16 cellular contexts compared by ENCODE assay signal in the genomic region with DNA sequence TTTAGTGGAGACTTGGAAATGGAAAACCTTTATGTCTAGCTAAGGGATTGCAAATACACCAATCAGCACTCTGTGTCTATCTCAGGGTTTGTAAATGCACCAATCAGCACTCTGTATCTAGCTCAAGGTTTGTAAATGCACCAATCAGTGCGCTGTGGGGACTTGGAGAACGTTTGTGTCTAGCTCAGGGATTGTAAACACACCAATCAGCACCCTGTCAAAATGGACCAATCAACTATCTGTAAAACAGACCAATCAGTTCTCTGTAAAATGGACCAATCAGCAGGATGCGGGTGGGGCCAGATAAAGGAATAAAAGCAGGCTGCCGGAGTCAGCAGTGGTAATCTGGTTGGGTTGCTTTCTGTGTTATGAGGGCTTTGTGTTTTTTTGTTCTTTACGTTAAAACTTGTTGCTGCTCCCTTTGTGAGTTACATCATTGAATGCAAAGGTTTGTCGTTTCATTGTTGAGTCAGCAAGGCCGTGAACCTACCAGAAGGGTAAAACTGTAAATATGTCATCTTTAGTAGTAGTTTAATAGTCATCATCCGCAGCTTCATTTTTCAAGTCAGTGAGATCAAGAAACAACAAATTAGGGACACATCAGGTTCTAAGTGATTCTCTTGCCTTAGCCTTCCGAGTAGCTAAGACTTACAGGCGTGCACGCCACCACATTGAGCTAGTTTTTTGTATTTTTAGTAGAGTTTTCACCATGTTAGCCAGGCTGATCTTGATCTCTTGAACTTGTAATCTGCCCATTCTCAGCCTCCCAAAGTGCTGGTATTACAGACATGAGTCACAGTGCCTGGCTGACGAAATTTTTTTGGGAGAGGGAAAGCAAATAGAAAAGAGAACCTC. TPM values are rescaled to one million over a fixed set of nuclear protein-coding genes. Genes with fewer than 3 reads are reported as not detected.
DNase-seq lines count a peak whose midpoint lies in the region; ATAC-seq and TF ChIP-seq lines count a peak whose summit lies in the region.
"Had no signal": no experiment of that assay in that cellular context is flagged by ENCODE, and none has a peak within 500 bp of the region (broad histone marks: within the 10 kb centered on the region; RNA-seq: fewer than 3 reads in every experiment).

No MANE protein-coding gene starts in this region.

- no peak for TF ChIP-seq CTCF in MCF 10A (IDR thresholded peaks at IDR 0.05; ENCODE audit: unreplicated experiment)
- TF ChIP-seq CTCF in breast epithelium (IDR thresholded peaks at IDR 0.05) = no peak
- no peak for TF ChIP-seq CTCF in mammary epithelial cell (conservative IDR thresholded peaks at IDR 0.05 in 1 of 2, IDR thresholded peaks at IDR 0.05 in 1 of 2; ENCODE audit: extremely low read depth in 1 of 2, insufficient read depth in 1 of 2, low read depth in 1 of 2, low read length in 2 of 2)

- H3K27ac Mint-ChIP-seq in MCF 10A (ENCODE audit: low read depth, unreplicated experiment) = peak overlapping the region; percentile 13

- WGBS in mammary epithelial cell (ENCODE audit: low coverage, missing lambda C conversion rate) = 62% methylated on average over 12 of the region's 12 CpGs

- no TSS peak for BruUV-seq in MCF 10A (replicated peaks; lab: Mats Ljungman, UMichigan)
- BruUV-seq in mammary epithelial cell (replicated peaks; lab: Mats Ljungman, UMichigan) = no TSS peak

- H3K4me3 ChIP-seq in breast epithelium (no peak overlapping the region), mammary epithelial cell (replicated peaks in 1 of 3; ENCODE audit: insufficient read depth in 1 of 3, low read depth in 2 of 3, low read length in 3 of 3) (no peak overlapping the region)
- H3K4me3 ChIP-seq: BLaER1 treated with 17β-estradiol and CSF1 and Interleukin-3, amounts not matched to agents 10 nM and 100 nM; MG63 had no signal

- intact Hi-C loops in MCF 10A (cut with micrococcal nuclease) (no loop called here), breast epithelium (cut with DNase I; ENCODE audit: low total_unique reads) (no loop called here), mammary epithelial cell (cut with micrococcal nuclease) (no loop called here)

- H3K36me3 Mint-ChIP-seq in MCF 10A (ENCODE audit: insufficient read depth, unreplicated experiment) = no peaks in the 10 kb centered on the region

- no peak overlapping the region for H3K4me3 Mint-ChIP-seq in MCF 10A (ENCODE audit: unreplicated experiment)

- no peaks in the 10 kb centered on the region for H3K79me2 ChIP-seq in mammary epithelial cell (ENCODE audit: insufficient read depth, low read length)

- H3K9me3 ChIP-seq in breast epithelium = no peaks in the 10 kb centered on the region
- no peaks in the 10 kb centered on the region for H3K9me3 ChIP-seq in mammary epithelial cell (replicated peaks; ENCODE audit: insufficient read depth, low read length)
- H3K9me3 ChIP-seq: MG63 had no signal

- no peak for ATAC-seq in activated CD4-positive, CD25-positive, alpha-beta regulatory T cell treated with anti-CD3 and anti-CD28 coated beads, Interleukin-2, amount 50 U/mL, for 24 hours

- H3K27me3 ChIP-seq in breast epithelium (no peaks in the 10 kb centered on the region), mammary epithelial cell (ENCODE audit: insufficient read depth, low read length) (no peaks in the 10 kb centered on the region)
- H3K27me3 ChIP-seq: BLaER1 treated with 17β-estradiol and CSF1 and Interleukin-3, amounts not matched to agents 10 nM and 100 nM; MG63 had no signal

- DNase-seq in MCF 10A (ENCODE audit: unreplicated experiment) (peak; percentile 21), breast epithelium (ENCODE audit: low spot score in 2 of 2) (no peak), mammary epithelial cell (peak; percentile 31), fibroblast of peridontal ligament (ENCODE audit: extremely low read depth) (peak; percentile 5), DMS 273 treated with DMSO at 0.1 percent for 48 hours (lab: John Stamatoyannopoulos, UW) (no peak), inferior parietal cortex (ENCODE audit: extremely low spot score) (no peak), T-helper 1 cell (no peak)
- DNase-seq: 8988T, KBM-7, MG63, NCI-H1436 treated with DMSO at 0.1 percent for 48 hours, NCI-H2081, NCI-H510A treated with DMSO at 0.1 percent for 48 hours, SIG-M5 had no signal

- H3K4me1 ChIP-seq in breast epithelium (no peaks in the 10 kb centered on the region), mammary epithelial cell (ENCODE audit: insufficient read depth, low read length) (peaks cover 11% of the 10 kb centered on the region)

- no peaks in the 10 kb centered on the region for H4K20me1 ChIP-seq in mammary epithelial cell (ENCODE audit: insufficient read depth, low read length)
- H4K20me1 ChIP-seq: BLaER1 treated with 17β-estradiol and CSF1 and Interleukin-3, amounts not matched to agents 10 nM and 100 nM had no signal

- no peak overlapping the region for H3K4me2 ChIP-seq in mammary epithelial cell (ENCODE audit: insufficient read depth, low read depth, low read length)
- H3K4me2 ChIP-seq: BLaER1 treated with 17β-estradiol and CSF1 and Interleukin-3, amounts not matched to agents 10 nM and 100 nM had no signal

- H3K27me3 Mint-ChIP-seq in MCF 10A (ENCODE audit: insufficient read depth, unreplicated experiment) = no peaks in the 10 kb centered on the region

- H3K27ac ChIP-seq in breast epithelium (no peak overlapping the region), mammary epithelial cell (ENCODE audit: insufficient read depth, low read depth, low read length) (no peak overlapping the region)
- H3K27ac ChIP-seq: BLaER1 treated with 17β-estradiol and CSF1 and Interleukin-3, amounts not matched to agents 10 nM and 100 nM had no signal

- TF ChIP-seq POLR2A in breast epithelium (IDR thresholded peaks at IDR 0.05) = no peak

- H2AFZ ChIP-seq in mammary epithelial cell (ENCODE audit: low read depth, low read length) = no peak overlapping the region

- H3K9ac ChIP-seq in mammary epithelial cell (ENCODE audit: insufficient read depth, low read length) = no peak overlapping the region
- H3K9ac ChIP-seq: BLaER1 treated with 17β-estradiol and CSF1 and Interleukin-3, amounts not matched to agents 10 nM and 100 nM had no signal

- H3K9me3 Mint-ChIP-seq in MCF 10A (ENCODE audit: unreplicated experiment) = no peaks in the 10 kb centered on the region

- POLR2A ChIA-PET in MCF 10A (lab: Yijun Ruan, JAX) = interaction anchor here (0.6 to 1.4 kb wide), 3 partner anchors 9 to 58 kb away, joined by 3 to 4 read pairs (median 4); a partner anchor contains a TSS

- H3K4me1 Mint-ChIP-seq in MCF 10A (ENCODE audit: insufficient read depth, unreplicated experiment) = peaks cover 6% of the 10 kb centered on the region

- in situ Hi-C loops in mammary epithelial cell (cut with MboI; ENCODE audit: low sequenced_read_pairs in 2 of 2) = no loop called here

- CTCF ChIA-PET in MCF 10A (lab: Yijun Ruan, JAX) (interaction anchor here (0.6 to 1.2 kb wide), 3 partner anchors 14 to 1116 kb away, joined by 3 to 4 read pairs (median 3); no protein-coding TSS in a partner anchor), mammary epithelial cell (lab: Charles Lee; ENCODE audit: low non-redundant PET) (no interaction called here)

- H3K36me3 ChIP-seq in breast epithelium (no peaks in the 10 kb centered on the region), mammary epithelial cell (ENCODE audit: insufficient read depth, low read length) (no peaks in the 10 kb centered on the region)
- H3K36me3 ChIP-seq: BLaER1 treated with 17β-estradiol and CSF1 and Interleukin-3, amounts not matched to agents 10 nM and 100 nM; MG63 had no signal

- dilution Hi-C loops in mammary epithelial cell (cut with HindIII; ENCODE audit: low sequenced_read_pairs) = no loop called here

RNA-seq across cellular contexts. Expression of a gene that starts 22.7 kb away (rescaled TPM):
- total RNA-seq in MCF 10A (2022) = 33.3 and 36.5 TPM in 2 replicates
- 10 to 100 TPM; 34.1 to 61.2 (median 38.3) TPM for total RNA-seq in breast epithelium
- total RNA-seq in mammary epithelial cell = 10 to 100 TPM; 32.3 to 34.8 TPM
- 25.4 TPM for polyA plus RNA-seq in mammary epithelial cell
- 34.0 TPM for polyA minus RNA-seq in mammary epithelial cell

Comparison
In these comparisons a context has a peak if more than half of its experiments do, and no peak if none do; other contexts are left out.
1. DNase-seq: peak in MCF 10A (single experiment), mammary epithelial cell (single experiment) and fibroblast of peridontal ligament (single experiment); none in breast epithelium (0 of 2), DMS 273 treated with DMSO at 0.1 percent for 48 hours (single experiment), inferior parietal cortex (single experiment) and T-helper 1 cell (0 of 5).